21 cellular contexts compared by ENCODE assay signal in genomic region chr22:28867191-28867590, GRCh38.
"Had no signal": no experiment of that assay in that cellular context is flagged by ENCODE, and none has a peak within 500 bp of the region (broad histone marks: within the 10 kb centered on the region; RNA-seq: fewer than 3 reads in every experiment).

No MANE protein-coding gene starts in this region.

- ATAC-seq: effector memory CD8-positive, alpha-beta T cell; gastrocnemius medialis; heart right ventricle; pancreas; right cardiac atrium; stimulated activated effector memory CD8-positive, alpha-beta T cell treated with anti-CD3 and anti-CD28 coated beads, Interleukin-12 subunit alpha, Interleukin-12 subunit beta, amount 100 ng/mL, for 72 hours; stimulated activated naive CD8-positive, alpha-beta T cell treated with anti-CD3 and anti-CD28 coated beads, Interleukin-15, Interleukin-2, amounts not matched to agents 100 U/mL and 50 U/mL, for 24 hours had no signal

- H3K27ac Mint-ChIP-seq: effector memory CD8-positive, alpha-beta T cell; nephron; progenitor cell of endocrine pancreas; stimulated activated effector memory CD8-positive, alpha-beta T cell treated with anti-CD3 and anti-CD28 coated beads, Interleukin-12 subunit alpha, Interleukin-12 subunit beta, amount 100 ng/mL, for 72 hours; type B pancreatic cell had no signal

- H3K27ac ChIP-seq: epithelial cell of prostate, esophagus muscularis mucosa, gastrocnemius medialis, heart right ventricle, pancreas, suprapubic skin, thyroid gland had no signal

- H3K4me3 Mint-ChIP-seq: effector memory CD8-positive, alpha-beta T cell; naive B cell; nephron; stimulated activated effector memory CD8-positive, alpha-beta T cell treated with anti-CD3 and anti-CD28 coated beads, Interleukin-12 subunit alpha, Interleukin-12 subunit beta, amount 100 ng/mL, for 72 hours; type B pancreatic cell had no signal

- H3K36me3 Mint-ChIP-seq: naive B cell; stimulated activated effector memory CD8-positive, alpha-beta T cell treated with anti-CD3 and anti-CD28 coated beads, Interleukin-12 subunit alpha, Interleukin-12 subunit beta, amount 100 ng/mL, for 72 hours; type B pancreatic cell had no signal

- H3K4me1 ChIP-seq: esophagus muscularis mucosa, gastrocnemius medialis, heart right ventricle, suprapubic skin, thyroid gland had no signal

- H3K9me3 ChIP-seq: esophagus muscularis mucosa, gastrocnemius medialis, heart right ventricle, pancreas, suprapubic skin, thyroid gland had no signal

- H3K4me3 ChIP-seq: esophagus muscularis mucosa, gastrocnemius medialis, heart right ventricle, pancreas, suprapubic skin, thyroid gland had no signal

- H3K27me3 ChIP-seq: esophagus muscularis mucosa, gastrocnemius medialis, heart right ventricle, pancreas, suprapubic skin, thyroid gland had no signal

- H3K9me3 Mint-ChIP-seq: effector memory CD8-positive, alpha-beta T cell; nephron; stimulated activated effector memory CD8-positive, alpha-beta T cell treated with anti-CD3 and anti-CD28 coated beads, Interleukin-12 subunit alpha, Interleukin-12 subunit beta, amount 100 ng/mL, for 72 hours; type B pancreatic cell had no signal

- H3K27me3 Mint-ChIP-seq: type B pancreatic cell had no signal

- H3K4me1 Mint-ChIP-seq: naive B cell; stimulated activated effector memory CD8-positive, alpha-beta T cell treated with anti-CD3 and anti-CD28 coated beads, Interleukin-12 subunit alpha, Interleukin-12 subunit beta, amount 100 ng/mL, for 72 hours had no signal

- H3K36me3 ChIP-seq: esophagus muscularis mucosa, gastrocnemius medialis, heart right ventricle, pancreas, suprapubic skin, thyroid gland had no signal

- DNase-seq: effector memory CD8-positive, alpha-beta T cell; gastrocnemius medialis; heart right ventricle; hypothalamus; kidney glomerular epithelial cell; mesendoderm; naive B cell; occipital lobe; pancreas; right cardiac atrium; stimulated activated CD4-positive, alpha-beta T cell treated with anti-CD3 and anti-CD28 coated beads, Interleukin-4, amount 100 ng/mL, for 1 hour; stimulated activated CD8-positive, alpha-beta memory T cell treated with anti-CD3 and anti-CD28 coated beads, Interleukin-4, amount 100 ng/mL, for 48 hours; stimulated activated naive CD8-positive, alpha-beta T cell treated with anti-CD3 and anti-CD28 coated beads, Interleukin-15, Interleukin-2, amounts not matched to agents 100 U/mL and 50 U/mL, for 24 hours; thyroid gland had no signal
